1 cellular context compared by ENCODE assay signal in genomic region chr7:98225913-98226614, GRCh38.
TF ChIP-seq lines count a peak whose summit lies in the region.

No MANE protein-coding gene starts in this region.

TF ChIP-seq in K562, 482 proteins besides CTCF, POLR2A, EP300 and RAD21:
- TF ChIP-seq, protein P1, sequence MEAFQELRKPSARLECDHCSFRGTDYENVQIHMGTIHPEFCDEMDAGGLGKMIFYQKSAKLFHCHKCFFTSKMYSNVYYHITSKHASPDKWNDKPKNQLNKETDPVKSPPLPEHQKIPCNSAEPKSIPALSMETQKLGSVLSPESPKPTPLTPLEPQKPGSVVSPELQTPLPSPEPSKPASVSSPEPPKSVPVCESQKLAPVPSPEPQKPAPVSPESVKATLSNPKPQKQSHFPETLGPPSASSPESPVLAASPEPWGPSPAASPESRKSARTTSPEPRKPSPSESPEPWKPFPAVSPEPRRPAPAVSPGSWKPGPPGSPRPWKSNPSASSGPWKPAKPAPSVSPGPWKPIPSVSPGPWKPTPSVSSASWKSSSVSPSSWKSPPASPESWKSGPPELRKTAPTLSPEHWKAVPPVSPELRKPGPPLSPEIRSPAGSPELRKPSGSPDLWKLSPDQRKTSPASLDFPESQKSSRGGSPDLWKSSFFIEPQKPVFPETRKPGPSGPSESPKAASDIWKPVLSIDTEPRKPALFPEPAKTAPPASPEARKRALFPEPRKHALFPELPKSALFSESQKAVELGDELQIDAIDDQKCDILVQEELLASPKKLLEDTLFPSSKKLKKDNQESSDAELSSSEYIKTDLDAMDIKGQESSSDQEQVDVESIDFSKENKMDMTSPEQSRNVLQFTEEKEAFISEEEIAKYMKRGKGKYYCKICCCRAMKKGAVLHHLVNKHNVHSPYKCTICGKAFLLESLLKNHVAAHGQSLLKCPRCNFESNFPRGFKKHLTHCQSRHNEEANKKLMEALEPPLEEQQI (IDR thresholded peaks at IDR 0.05) = no peak
- TF ChIP-seq ZNF184 (CRISPR knock-in tag; IDR thresholded peaks at IDR 0.05) = no peak
- TF ChIP-seq STAT5B (CRISPR knock-in tag; IDR thresholded peaks at IDR 0.05) = no peak
- TF ChIP-seq STAT5A (IDR thresholded peaks at IDR 0.05; ENCODE audit: borderline replicate concordance, low read length) = no peak
- no peak for TF ChIP-seq POU5F1 (IDR thresholded peaks at IDR 0.05; ENCODE audit: borderline replicate concordance, low read depth, low read length, partially characterized antibody)
- TF ChIP-seq CBFA2T3 (IDR thresholded peaks at IDR 0.05) = no peak
- TF ChIP-seq, protein P2, sequence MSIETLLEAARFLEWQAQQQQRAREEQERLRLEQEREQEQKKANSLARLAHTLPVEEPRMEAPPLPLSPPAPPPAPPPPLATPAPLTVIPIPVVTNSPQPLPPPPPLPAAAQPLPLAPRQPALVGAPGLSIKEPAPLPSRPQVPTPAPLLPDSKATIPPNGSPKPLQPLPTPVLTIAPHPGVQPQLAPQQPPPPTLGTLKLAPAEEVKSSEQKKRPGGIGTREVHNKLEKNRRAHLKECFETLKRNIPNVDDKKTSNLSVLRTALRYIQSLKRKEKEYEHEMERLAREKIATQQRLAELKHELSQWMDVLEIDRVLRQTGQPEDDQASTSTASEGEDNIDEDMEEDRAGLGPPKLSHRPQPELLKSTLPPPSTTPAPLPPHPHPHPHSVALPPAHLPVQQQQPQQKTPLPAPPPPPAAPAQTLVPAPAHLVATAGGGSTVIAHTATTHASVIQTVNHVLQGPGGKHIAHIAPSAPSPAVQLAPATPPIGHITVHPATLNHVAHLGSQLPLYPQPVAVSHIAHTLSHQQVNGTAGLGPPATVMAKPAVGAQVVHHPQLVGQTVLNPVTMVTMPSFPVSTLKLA (conservative IDR thresholded peaks at IDR 0.05) = no peak
TF ChIP-seq in K562: peak in this region for 0.
